In the genomic region with DNA sequence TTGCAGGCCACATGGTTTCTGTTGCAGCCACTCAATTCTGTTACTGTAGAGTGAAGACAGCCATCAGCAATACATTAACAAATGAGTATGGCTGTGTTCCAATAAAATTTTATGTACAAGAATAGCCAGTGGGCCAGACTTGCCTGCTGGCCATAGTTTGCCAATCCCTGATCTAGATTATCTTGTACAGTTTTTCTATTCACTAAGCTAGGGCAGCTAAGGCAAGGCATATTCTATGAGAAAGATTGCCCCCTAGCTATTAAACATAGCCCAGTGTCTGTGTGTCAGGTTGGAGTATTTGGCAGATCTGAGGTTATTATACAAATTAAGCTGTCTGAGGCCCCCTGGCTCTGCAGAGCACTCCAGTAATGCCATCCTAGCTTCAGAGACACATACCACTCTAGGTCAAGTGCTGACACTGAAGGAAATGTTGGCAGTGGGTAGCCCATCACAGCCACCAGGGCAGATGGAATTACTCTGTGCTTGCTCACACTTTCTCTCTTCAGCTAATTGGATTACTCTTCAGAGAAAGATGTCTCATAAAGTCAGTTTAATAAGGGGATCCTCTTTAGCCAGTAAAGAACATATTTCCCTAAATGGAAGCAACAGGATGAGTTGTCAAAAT, we compare ENCODE assay signal across 1 cellular context.
TF ChIP-seq lines count a peak whose summit lies in the region.

No MANE protein-coding gene starts in this region.

TF ChIP-seq in HCT116, 20 proteins besides CTCF, POLR2A, EP300 and RAD21:
- TF ChIP-seq EZH2 (IDR thresholded peaks at IDR 0.05) = no peak
- TF ChIP-seq, protein P1, sequence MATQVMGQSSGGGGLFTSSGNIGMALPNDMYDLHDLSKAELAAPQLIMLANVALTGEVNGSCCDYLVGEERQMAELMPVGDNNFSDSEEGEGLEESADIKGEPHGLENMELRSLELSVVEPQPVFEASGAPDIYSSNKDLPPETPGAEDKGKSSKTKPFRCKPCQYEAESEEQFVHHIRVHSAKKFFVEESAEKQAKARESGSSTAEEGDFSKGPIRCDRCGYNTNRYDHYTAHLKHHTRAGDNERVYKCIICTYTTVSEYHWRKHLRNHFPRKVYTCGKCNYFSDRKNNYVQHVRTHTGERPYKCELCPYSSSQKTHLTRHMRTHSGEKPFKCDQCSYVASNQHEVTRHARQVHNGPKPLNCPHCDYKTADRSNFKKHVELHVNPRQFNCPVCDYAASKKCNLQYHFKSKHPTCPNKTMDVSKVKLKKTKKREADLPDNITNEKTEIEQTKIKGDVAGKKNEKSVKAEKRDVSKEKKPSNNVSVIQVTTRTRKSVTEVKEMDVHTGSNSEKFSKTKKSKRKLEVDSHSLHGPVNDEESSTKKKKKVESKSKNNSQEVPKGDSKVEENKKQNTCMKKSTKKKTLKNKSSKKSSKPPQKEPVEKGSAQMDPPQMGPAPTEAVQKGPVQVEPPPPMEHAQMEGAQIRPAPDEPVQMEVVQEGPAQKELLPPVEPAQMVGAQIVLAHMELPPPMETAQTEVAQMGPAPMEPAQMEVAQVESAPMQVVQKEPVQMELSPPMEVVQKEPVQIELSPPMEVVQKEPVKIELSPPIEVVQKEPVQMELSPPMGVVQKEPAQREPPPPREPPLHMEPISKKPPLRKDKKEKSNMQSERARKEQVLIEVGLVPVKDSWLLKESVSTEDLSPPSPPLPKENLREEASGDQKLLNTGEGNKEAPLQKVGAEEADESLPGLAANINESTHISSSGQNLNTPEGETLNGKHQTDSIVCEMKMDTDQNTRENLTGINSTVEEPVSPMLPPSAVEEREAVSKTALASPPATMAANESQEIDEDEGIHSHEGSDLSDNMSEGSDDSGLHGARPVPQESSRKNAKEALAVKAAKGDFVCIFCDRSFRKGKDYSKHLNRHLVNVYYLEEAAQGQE (IDR thresholded peaks at IDR 0.05; ENCODE audit: low read depth) = no peak
- no peak for TF ChIP-seq JUND (IDR thresholded peaks at IDR 0.05)
- no peak for TF ChIP-seq TCF7L2 (IDR thresholded peaks at IDR 0.05; ENCODE audit: borderline replicate concordance, extremely low read depth, insufficient read depth, insufficient read length)
- no peak for TF ChIP-seq SRF (IDR thresholded peaks at IDR 0.05; ENCODE audit: low read depth)
- no peak for TF ChIP-seq ATF3 (IDR thresholded peaks at IDR 0.05)
- TF ChIP-seq ELF1 (IDR thresholded peaks at IDR 0.05; ENCODE audit: borderline replicate concordance, low read depth) = no peak
- no peak for TF ChIP-seq SIN3A (IDR thresholded peaks at IDR 0.05; ENCODE audit: low read depth)
- TF ChIP-seq, protein P2, sequence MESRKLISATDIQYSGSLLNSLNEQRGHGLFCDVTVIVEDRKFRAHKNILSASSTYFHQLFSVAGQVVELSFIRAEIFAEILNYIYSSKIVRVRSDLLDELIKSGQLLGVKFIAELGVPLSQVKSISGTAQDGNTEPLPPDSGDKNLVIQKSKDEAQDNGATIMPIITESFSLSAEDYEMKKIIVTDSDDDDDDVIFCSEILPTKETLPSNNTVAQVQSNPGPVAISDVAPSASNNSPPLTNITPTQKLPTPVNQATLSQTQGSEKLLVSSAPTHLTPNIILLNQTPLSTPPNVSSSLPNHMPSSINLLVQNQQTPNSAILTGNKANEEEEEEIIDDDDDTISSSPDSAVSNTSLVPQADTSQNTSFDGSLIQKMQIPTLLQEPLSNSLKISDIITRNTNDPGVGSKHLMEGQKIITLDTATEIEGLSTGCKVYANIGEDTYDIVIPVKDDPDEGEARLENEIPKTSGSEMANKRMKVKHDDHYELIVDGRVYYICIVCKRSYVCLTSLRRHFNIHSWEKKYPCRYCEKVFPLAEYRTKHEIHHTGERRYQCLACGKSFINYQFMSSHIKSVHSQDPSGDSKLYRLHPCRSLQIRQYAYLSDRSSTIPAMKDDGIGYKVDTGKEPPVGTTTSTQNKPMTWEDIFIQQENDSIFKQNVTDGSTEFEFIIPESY (IDR thresholded peaks at IDR 0.05; ENCODE audit: extremely low read depth, insufficient replicate concordance, low read length) = no peak
- TF ChIP-seq ZFX (IDR thresholded peaks at IDR 0.05) = no peak
- no peak for TF ChIP-seq ZNF274 (IDR thresholded peaks at IDR 0.05; ENCODE audit: low read depth, low read length)
- no peak for TF ChIP-seq CEBPB (IDR thresholded peaks at IDR 0.05; ENCODE audit: low read depth)
- TF ChIP-seq EZH2phosphoT487 (IDR thresholded peaks at IDR 0.05; ENCODE audit: borderline replicate concordance) = no peak
- no peak for TF ChIP-seq CBX3 (IDR thresholded peaks at IDR 0.05; ENCODE audit: low read depth)
- TF ChIP-seq POLR2AphosphoS5 (IDR thresholded peaks at IDR 0.05; ENCODE audit: low read depth, low read length) = no peak
- TF ChIP-seq FOSL1 (IDR thresholded peaks at IDR 0.05; ENCODE audit: low read depth) = no peak
- TF ChIP-seq EGR1 (IDR thresholded peaks at IDR 0.05; ENCODE audit: low read depth) = no peak
- no peak for TF ChIP-seq YY1 (IDR thresholded peaks at IDR 0.05; ENCODE audit: extremely low read depth, insufficient replicate concordance, low read depth, low read length)
- TF ChIP-seq MAX (IDR thresholded peaks at IDR 0.05) = no peak
TF ChIP-seq in HCT116: peak in this region for 0.
